Comparison of ENCODE assay signal across 22 cellular contexts in the genomic region with DNA sequence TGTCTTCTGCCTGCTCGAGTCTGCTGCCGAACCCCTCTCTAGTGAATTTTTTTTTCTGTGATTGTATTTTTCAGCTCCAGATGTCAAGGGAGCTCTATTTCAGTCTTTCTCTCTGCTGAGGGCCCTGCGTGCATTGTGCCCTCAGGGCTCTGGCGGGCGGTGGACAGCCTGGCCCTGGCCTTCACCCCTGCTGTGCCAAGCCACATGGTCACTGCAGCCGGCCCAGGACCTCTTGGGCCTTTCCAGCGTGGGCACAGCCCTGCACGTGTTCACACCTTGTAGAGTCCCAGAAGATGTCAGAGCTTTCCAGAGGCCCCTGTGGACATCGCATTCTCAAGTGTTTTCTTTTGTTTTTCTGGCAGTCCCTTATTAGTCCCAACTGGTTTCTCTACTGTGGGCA.
"Had no signal": no experiment of that assay in that cellular context is flagged by ENCODE, and none has a peak within 500 bp of the region (broad histone marks: within the 10 kb centered on the region; RNA-seq: fewer than 3 reads in every experiment).

No MANE protein-coding gene starts in this region.

- H3K4me1 Mint-ChIP-seq: activated B cell treated with CpG ODN at 0.5 μM for 24 hours; activated CD4-positive, alpha-beta T cell treated with anti-CD3 and anti-CD28 coated beads for 36 hours; activated naive CD4-positive, alpha-beta T cell treated with anti-CD3 and anti-CD28 coated beads, Interleukin-2, amount 10 ng/mL, durations not matched to agents 7 days and 5 days; activated naive CD8-positive, alpha-beta T cell treated with anti-CD3 and anti-CD28 coated beads, Interleukin-2, amount 50 U/mL, for 24 hours had no signal

- H3K4me3 ChIP-seq: heart right ventricle had no signal

- H3K27ac ChIP-seq: epithelial cell of prostate, heart right ventricle had no signal

- H3K27me3 Mint-ChIP-seq: activated B cell treated with CpG ODN at 0.5 μM for 24 hours; activated CD4-positive, alpha-beta T cell treated with anti-CD3 and anti-CD28 coated beads for 36 hours; activated naive CD4-positive, alpha-beta T cell treated with anti-CD3 and anti-CD28 coated beads, Interleukin-2, amount 10 ng/mL, durations not matched to agents 7 days and 5 days; activated naive CD8-positive, alpha-beta T cell treated with anti-CD3 and anti-CD28 coated beads, Interleukin-2, amount 50 U/mL, for 24 hours; memory B cell; stimulated activated naive B cell treated with anti-CD40 and anti-IgM and Interleukin-4, amounts not matched to agents 10 μg/mL and 1 μg/mL and 100 μg/mL, for 72 hours; type B pancreatic cell had no signal

- H3K27me3 ChIP-seq: heart right ventricle had no signal

- ATAC-seq: activated CD4-positive, alpha-beta T cell treated with anti-CD3 and anti-CD28 coated beads for 36 hours; activated naive CD8-positive, alpha-beta T cell treated with anti-CD3 and anti-CD28 coated beads, Interleukin-2, amount 50 U/mL, for 24 hours; heart right ventricle; left cardiac atrium; sciatic nerve; stimulated activated naive B cell treated with anti-CD40 and anti-IgM and Interleukin-4, amounts not matched to agents 10 μg/mL and 1 μg/mL and 100 μg/mL, for 72 hours had no signal

- DNase-seq: activated B cell treated with CpG ODN at 0.5 μM for 24 hours; activated CD4-positive, alpha-beta T cell treated with anti-CD3 and anti-CD28 coated beads for 36 hours; activated CD4-positive, alpha-beta T cell treated with anti-CD3 and anti-CD28 coated beads, Interleukin-2, amount 50 U/mL, for 4 hours; activated CD8-positive, alpha-beta memory T cell treated with anti-CD3 and anti-CD28 coated beads for 24 hours; activated CD8-positive, alpha-beta memory T cell treated with anti-CD3 and anti-CD28 coated beads, Interleukin-2, amount 50 U/mL, for 4 hours; activated effector memory CD4-positive, alpha-beta T cell treated with Interleukin-2 at 50 U/mL for 16 hours; activated naive CD4-positive, alpha-beta T cell treated with anti-CD3 and anti-CD28 coated beads, Interleukin-2, amount 10 ng/mL, durations not matched to agents 7 days and 5 days; activated naive CD8-positive, alpha-beta T cell treated with anti-CD3 and anti-CD28 coated beads, Interleukin-2, amount 50 U/mL, for 24 hours; activated T-cell treated with anti-CD3 and anti-CD28 coated beads, Interleukin-2, amount 50 U/mL, for 48 hours; cortex of kidney; heart right ventricle; islet precursor cell; left cardiac atrium; stimulated activated CD4-positive, alpha-beta T cell treated with anti-CD3 and anti-CD28 coated beads, Interleukin-2, amount 100 ng/mL, for 48 hours; stimulated activated CD8-positive, alpha-beta memory T cell treated with anti-CD3 and anti-CD28 coated beads, Interleukin-4, amount 100 ng/mL, for 48 hours; stimulated activated naive B cell treated with anti-CD40 and anti-IgM and Interleukin-4, amounts not matched to agents 10 μg/mL and 1 μg/mL and 100 μg/mL, for 72 hours; T-helper 1 cell had no signal

- H3K27ac Mint-ChIP-seq: activated B cell treated with CpG ODN at 0.5 μM for 24 hours; activated CD4-positive, alpha-beta T cell treated with anti-CD3 and anti-CD28 coated beads for 36 hours; activated naive CD4-positive, alpha-beta T cell treated with anti-CD3 and anti-CD28 coated beads, Interleukin-2, amount 10 ng/mL, durations not matched to agents 7 days and 5 days; activated naive CD8-positive, alpha-beta T cell treated with anti-CD3 and anti-CD28 coated beads, Interleukin-2, amount 50 U/mL, for 24 hours; memory B cell; nephron; stimulated activated naive B cell treated with anti-CD40 and anti-IgM and Interleukin-4, amounts not matched to agents 10 μg/mL and 1 μg/mL and 100 μg/mL, for 72 hours; type B pancreatic cell had no signal

- H3K4me3 Mint-ChIP-seq: activated B cell treated with CpG ODN at 0.5 μM for 24 hours; activated CD4-positive, alpha-beta T cell treated with anti-CD3 and anti-CD28 coated beads for 36 hours; activated naive CD4-positive, alpha-beta T cell treated with anti-CD3 and anti-CD28 coated beads, Interleukin-2, amount 10 ng/mL, durations not matched to agents 7 days and 5 days; activated naive CD8-positive, alpha-beta T cell treated with anti-CD3 and anti-CD28 coated beads, Interleukin-2, amount 50 U/mL, for 24 hours; memory B cell; nephron; stimulated activated naive B cell treated with anti-CD40 and anti-IgM and Interleukin-4, amounts not matched to agents 10 μg/mL and 1 μg/mL and 100 μg/mL, for 72 hours; type B pancreatic cell had no signal
